8 cellular contexts compared by ENCODE assay signal in the genomic region with DNA sequence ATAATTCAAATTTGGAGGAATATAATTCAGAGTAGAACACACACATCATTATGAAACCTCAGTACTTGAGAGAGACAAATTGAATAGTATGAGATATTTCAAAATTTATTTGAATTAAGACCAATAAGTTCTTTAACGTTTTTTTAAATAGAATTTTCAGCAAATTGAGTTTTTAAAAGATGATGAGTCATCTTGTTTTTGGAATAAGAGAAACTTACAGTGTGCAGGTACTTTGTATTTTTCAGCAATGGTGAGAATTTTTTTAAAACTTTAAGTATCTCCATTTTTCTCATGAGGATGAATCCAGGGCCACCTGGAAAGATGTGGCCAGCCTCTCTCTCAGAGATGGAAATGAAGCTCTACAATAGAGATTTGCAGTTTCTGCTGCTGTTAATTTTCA.
"Had no signal": no experiment of that assay in that cellular context is flagged by ENCODE, and none has a peak within 500 bp of the region (broad histone marks: within the 10 kb centered on the region; RNA-seq: fewer than 3 reads in every experiment).

No MANE protein-coding gene starts in this region.

- H3K4me3 ChIP-seq: HAP-1 had no signal

- H3K4me1 ChIP-seq: HAP-1 had no signal

- ATAC-seq: HCT116 had no signal

- H3K27me3 Mint-ChIP-seq: IgD-negative memory B cell had no signal

- H3K27ac ChIP-seq: HL-60 had no signal

- DNase-seq: GOT3, H7, HFFc6, KG1 had no signal

- H3K9me3 ChIP-seq: HAP-1 had no signal

- H3K4me1 Mint-ChIP-seq: IgD-negative memory B cell had no signal

- H3K4me3 Mint-ChIP-seq: HFFc6, IgD-negative memory B cell had no signal

- H3K27ac Mint-ChIP-seq: HFFc6 had no signal

- H3K36me3 ChIP-seq: HAP-1 had no signal
